Comparison of ENCODE assay signal across 1 cellular context in the genomic region with DNA sequence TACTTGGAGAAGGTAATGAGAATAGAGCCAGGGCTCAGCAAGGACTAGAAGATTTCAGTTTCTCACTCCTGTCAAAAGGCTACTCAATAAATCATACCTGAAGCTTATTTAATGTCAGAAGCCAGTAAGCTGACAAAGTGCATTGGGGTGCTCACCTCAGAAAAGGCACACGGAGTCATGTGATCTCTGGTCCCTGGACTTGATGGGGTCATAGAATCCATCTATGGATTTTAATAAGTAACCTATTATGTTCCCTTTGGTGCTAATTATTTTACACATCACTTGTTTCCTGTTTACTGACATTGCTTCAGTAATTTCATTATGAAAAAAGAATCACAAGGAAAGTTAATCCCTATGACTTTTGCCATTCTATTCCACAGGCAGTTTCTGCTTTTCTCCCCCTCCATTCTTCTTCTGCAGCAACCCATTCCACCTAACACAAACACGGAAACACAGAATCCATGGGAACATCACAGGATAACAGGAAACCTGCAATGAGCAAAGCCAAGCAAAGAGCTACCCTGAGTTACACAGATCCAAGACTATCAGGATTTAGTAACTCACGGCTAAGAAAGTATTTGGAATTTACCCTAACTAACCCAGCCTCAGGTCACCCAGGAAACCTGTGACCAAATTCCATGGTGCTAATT.
TF ChIP-seq lines count a peak whose summit lies in the region.

No MANE protein-coding gene starts in this region.

TF ChIP-seq in HepG2, 621 proteins besides CTCF, POLR2A, EP300 and RAD21 (continued from another document):
- TF ChIP-seq, protein P1, sequence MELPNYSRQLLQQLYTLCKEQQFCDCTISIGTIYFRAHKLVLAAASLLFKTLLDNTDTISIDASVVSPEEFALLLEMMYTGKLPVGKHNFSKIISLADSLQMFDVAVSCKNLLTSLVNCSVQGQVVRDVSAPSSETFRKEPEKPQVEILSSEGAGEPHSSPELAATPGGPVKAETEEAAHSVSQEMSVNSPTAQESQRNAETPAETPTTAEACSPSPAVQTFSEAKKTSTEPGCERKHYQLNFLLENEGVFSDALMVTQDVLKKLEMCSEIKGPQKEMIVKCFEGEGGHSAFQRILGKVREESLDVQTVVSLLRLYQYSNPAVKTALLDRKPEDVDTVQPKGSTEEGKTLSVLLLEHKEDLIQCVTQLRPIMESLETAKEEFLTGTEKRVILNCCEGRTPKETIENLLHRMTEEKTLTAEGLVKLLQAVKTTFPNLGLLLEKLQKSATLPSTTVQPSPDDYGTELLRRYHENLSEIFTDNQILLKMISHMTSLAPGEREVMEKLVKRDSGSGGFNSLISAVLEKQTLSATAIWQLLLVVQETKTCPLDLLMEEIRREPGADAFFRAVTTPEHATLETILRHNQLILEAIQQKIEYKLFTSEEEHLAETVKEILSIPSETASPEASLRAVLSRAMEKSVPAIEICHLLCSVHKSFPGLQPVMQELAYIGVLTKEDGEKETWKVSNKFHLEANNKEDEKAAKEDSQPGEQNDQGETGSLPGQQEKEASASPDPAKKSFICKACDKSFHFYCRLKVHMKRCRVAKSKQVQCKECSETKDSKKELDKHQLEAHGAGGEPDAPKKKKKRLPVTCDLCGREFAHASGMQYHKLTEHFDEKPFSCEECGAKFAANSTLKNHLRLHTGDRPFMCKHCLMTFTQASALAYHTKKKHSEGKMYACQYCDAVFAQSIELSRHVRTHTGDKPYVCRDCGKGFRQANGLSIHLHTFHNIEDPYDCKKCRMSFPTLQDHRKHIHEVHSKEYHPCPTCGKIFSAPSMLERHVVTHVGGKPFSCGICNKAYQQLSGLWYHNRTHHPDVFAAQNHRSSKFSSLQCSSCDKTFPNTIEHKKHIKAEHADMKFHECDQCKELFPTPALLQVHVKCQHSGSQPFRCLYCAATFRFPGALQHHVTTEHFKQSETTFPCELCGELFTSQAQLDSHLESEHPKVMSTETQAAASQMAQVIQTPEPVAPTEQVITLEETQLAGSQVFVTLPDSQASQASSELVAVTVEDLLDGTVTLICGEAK (IDR thresholded peaks at IDR 0.05), result no peak
- TF ChIP-seq, protein P1 (CRISPR knock-in tag; IDR thresholded peaks at IDR 0.05), result no peak
- TF ChIP-seq KAT2B (IDR thresholded peaks at IDR 0.05; ENCODE audit: borderline replicate concordance, low read depth, low read length) (peak; percentile 22; the same call in 1 of the 2 replicates), ZNF761 (CRISPR knock-in tag; conservative IDR thresholded peaks at IDR 0.05) (no peak), ZNF180 (CRISPR knock-in tag; IDR thresholded peaks at IDR 0.05; ENCODE audit: borderline replicate concordance, low read depth) (no peak), HMG20A (CRISPR knock-in tag; IDR thresholded peaks at IDR 0.05; ENCODE audit: borderline replicate concordance) (no peak)
- TF ChIP-seq, protein P2, sequence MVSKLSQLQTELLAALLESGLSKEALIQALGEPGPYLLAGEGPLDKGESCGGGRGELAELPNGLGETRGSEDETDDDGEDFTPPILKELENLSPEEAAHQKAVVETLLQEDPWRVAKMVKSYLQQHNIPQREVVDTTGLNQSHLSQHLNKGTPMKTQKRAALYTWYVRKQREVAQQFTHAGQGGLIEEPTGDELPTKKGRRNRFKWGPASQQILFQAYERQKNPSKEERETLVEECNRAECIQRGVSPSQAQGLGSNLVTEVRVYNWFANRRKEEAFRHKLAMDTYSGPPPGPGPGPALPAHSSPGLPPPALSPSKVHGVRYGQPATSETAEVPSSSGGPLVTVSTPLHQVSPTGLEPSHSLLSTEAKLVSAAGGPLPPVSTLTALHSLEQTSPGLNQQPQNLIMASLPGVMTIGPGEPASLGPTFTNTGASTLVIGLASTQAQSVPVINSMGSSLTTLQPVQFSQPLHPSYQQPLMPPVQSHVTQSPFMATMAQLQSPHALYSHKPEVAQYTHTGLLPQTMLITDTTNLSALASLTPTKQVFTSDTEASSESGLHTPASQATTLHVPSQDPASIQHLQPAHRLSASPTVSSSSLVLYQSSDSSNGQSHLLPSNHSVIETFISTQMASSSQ (IDR thresholded peaks at IDR 0.05; ENCODE audit: low read depth), result peak; percentile 58; the same call in 1 of the 2 replicates
- TF ChIP-seq, protein P2 (CRISPR knock-in tag; IDR thresholded peaks at IDR 0.05; ENCODE audit: borderline replicate concordance), result no peak
- TF ChIP-seq, protein P3, sequence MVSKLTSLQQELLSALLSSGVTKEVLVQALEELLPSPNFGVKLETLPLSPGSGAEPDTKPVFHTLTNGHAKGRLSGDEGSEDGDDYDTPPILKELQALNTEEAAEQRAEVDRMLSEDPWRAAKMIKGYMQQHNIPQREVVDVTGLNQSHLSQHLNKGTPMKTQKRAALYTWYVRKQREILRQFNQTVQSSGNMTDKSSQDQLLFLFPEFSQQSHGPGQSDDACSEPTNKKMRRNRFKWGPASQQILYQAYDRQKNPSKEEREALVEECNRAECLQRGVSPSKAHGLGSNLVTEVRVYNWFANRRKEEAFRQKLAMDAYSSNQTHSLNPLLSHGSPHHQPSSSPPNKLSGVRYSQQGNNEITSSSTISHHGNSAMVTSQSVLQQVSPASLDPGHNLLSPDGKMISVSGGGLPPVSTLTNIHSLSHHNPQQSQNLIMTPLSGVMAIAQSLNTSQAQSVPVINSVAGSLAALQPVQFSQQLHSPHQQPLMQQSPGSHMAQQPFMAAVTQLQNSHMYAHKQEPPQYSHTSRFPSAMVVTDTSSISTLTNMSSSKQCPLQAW (CRISPR knock-in tag; IDR thresholded peaks at IDR 0.05), result no peak
